22 cellular contexts compared by ENCODE assay signal in genomic region chr11:88375927-88376470, GRCh38.
"Had no signal": no experiment of that assay in that cellular context is flagged by ENCODE, and none has a peak within 500 bp of the region (broad histone marks: within the 10 kb centered on the region; RNA-seq: fewer than 3 reads in every experiment).

No MANE protein-coding gene starts in this region.

- H3K27ac Mint-ChIP-seq: endodermal cell; naive thymus-derived CD4-positive, alpha-beta T cell; stimulated activated memory B cell treated with anti-CD40 and anti-IgM and Interleukin-4, amounts not matched to agents 10 μg/mL and 1 μg/mL and 100 μg/mL, for 72 hours; stimulated activated naive CD8-positive, alpha-beta T cell treated with anti-CD3 and anti-CD28 coated beads, Interleukin-15, Interleukin-2, amounts not matched to agents 100 ng/mL and 50 ng/mL, for 24 hours had no signal

- H3K27ac ChIP-seq: hepatocyte, spleen, tibial artery, upper lobe of left lung, uterus had no signal

- H3K4me1 Mint-ChIP-seq: neural crest cell; stimulated activated memory B cell treated with anti-CD40 and anti-IgM and Interleukin-4, amounts not matched to agents 10 μg/mL and 1 μg/mL and 100 μg/mL, for 72 hours had no signal

- ATAC-seq: left lobe of liver; naive thymus-derived CD4-positive, alpha-beta T cell; sciatic nerve; stimulated activated memory B cell treated with anti-CD40 and anti-IgM and Interleukin-4, amounts not matched to agents 10 μg/mL and 1 μg/mL and 100 μg/mL, for 72 hours had no signal

- DNase-seq: dermis blood vessel endothelial cell; endodermal cell; erythroblast; foreskin melanocyte; head of caudate nucleus; islet precursor cell; mammary epithelial cell; naive thymus-derived CD4-positive, alpha-beta T cell; posterior cingulate gyrus; spleen; stimulated activated CD4-positive, alpha-beta T cell treated with anti-CD3 and anti-CD28 coated beads, Interleukin-15, amount 100 ng/mL, for 24 hours; stimulated activated CD4-positive, alpha-beta T cell treated with anti-CD3 and anti-CD28 coated beads, Interleukin-1b, Interleukin-23, amount 100 ng/mL, for 48 hours; stimulated activated CD4-positive, alpha-beta T cell treated with anti-CD3 and anti-CD28 coated beads, Interleukin-4, amount 100 ng/mL, for 24 hours; tibial artery; upper lobe of left lung; uterus had no signal

- H3K9me3 Mint-ChIP-seq: endodermal cell; naive thymus-derived CD4-positive, alpha-beta T cell; neural crest cell; stimulated activated memory B cell treated with anti-CD40 and anti-IgM and Interleukin-4, amounts not matched to agents 10 μg/mL and 1 μg/mL and 100 μg/mL, for 72 hours; stimulated activated naive CD8-positive, alpha-beta T cell treated with anti-CD3 and anti-CD28 coated beads, Interleukin-15, Interleukin-2, amounts not matched to agents 100 ng/mL and 50 ng/mL, for 24 hours had no signal

- H3K4me3 Mint-ChIP-seq: endodermal cell; neural crest cell; stimulated activated memory B cell treated with anti-CD40 and anti-IgM and Interleukin-4, amounts not matched to agents 10 μg/mL and 1 μg/mL and 100 μg/mL, for 72 hours; stimulated activated naive CD8-positive, alpha-beta T cell treated with anti-CD3 and anti-CD28 coated beads, Interleukin-15, Interleukin-2, amounts not matched to agents 100 ng/mL and 50 ng/mL, for 24 hours had no signal

- H3K9me3 ChIP-seq: spleen, tibial artery, upper lobe of left lung, uterus had no signal

- H3K36me3 ChIP-seq: spleen, tibial artery, upper lobe of left lung, uterus had no signal

- H3K27me3 ChIP-seq: hepatocyte, spleen, tibial artery, upper lobe of left lung, uterus had no signal

- H3K4me1 ChIP-seq: spleen, tibial artery, upper lobe of left lung, uterus had no signal

- H3K4me3 ChIP-seq: hepatocyte, spleen, tibial artery, upper lobe of left lung, uterus had no signal

- H3K27me3 Mint-ChIP-seq: stimulated activated memory B cell treated with anti-CD40 and anti-IgM and Interleukin-4, amounts not matched to agents 10 μg/mL and 1 μg/mL and 100 μg/mL, for 72 hours; stimulated activated naive CD8-positive, alpha-beta T cell treated with anti-CD3 and anti-CD28 coated beads, Interleukin-15, Interleukin-2, amounts not matched to agents 100 ng/mL and 50 ng/mL, for 24 hours had no signal
